Comparison of ENCODE assay signal across 24 cellular contexts in genomic region chr19:28244966-28245365, GRCh38.
"Had no signal": no experiment of that assay in that cellular context is flagged by ENCODE, and none has a peak within 500 bp of the region (broad histone marks: within the 10 kb centered on the region; RNA-seq: fewer than 3 reads in every experiment).

No MANE protein-coding gene starts in this region.

- H3K9me3 ChIP-seq: left lung, lower lobe of right lung, mucosa of descending colon, ovary, right atrium auricular region, right lobe of liver, testis, thyroid gland, transverse colon, upper lobe of left lung had no signal

- H3K27ac ChIP-seq: left lung, lower lobe of right lung, ovary, right atrium auricular region, right lobe of liver, stomach, testis, thyroid gland, transverse colon, upper lobe of left lung had no signal

- H3K4me1 ChIP-seq: left lung, lower lobe of right lung, right atrium auricular region, right lobe of liver, stomach, testis, thyroid gland, transverse colon, upper lobe of left lung had no signal

- DNase-seq: hippocampal formation; kidney glomerular epithelial cell; left cardiac atrium; left lung; lower lobe of right lung; midbrain; mucosa of descending colon; naive thymus-derived CD4-positive, alpha-beta T cell; ovary; right lobe of liver; stimulated activated CD4-positive, alpha-beta T cell treated with anti-CD3 and anti-CD28 coated beads, Interleukin-1b, Interleukin-23, amount 100 ng/mL, for 48 hours; stimulated activated CD4-positive, alpha-beta T cell treated with anti-CD3 and anti-CD28 coated beads, Interleukin-2, amount 100 ng/mL, for 48 hours; stimulated activated CD4-positive, alpha-beta T cell treated with anti-CD3 and anti-CD28 coated beads, Interleukin-4, amount 100 ng/mL, for 4 hours; stimulated activated CD8-positive, alpha-beta memory T cell treated with anti-CD3 and anti-CD28 coated beads, Interleukin-4, amount 100 ng/mL, for 48 hours; stimulated activated naive CD8-positive, alpha-beta T cell treated with anti-CD3 and anti-CD28 coated beads, Interleukin-15, Interleukin-2, amounts not matched to agents 100 U/mL and 50 U/mL, for 24 hours; stomach; testis; thyroid gland; transverse colon; upper lobe of left lung had no signal

- H3K27me3 ChIP-seq: left lung, ovary, right atrium auricular region, right lobe of liver, stomach, testis, thyroid gland, transverse colon, upper lobe of left lung had no signal

- ATAC-seq: left cardiac atrium; left lung; lower lobe of right lung; mucosa of descending colon; naive thymus-derived CD4-positive, alpha-beta T cell; natural killer cell treated with Interleukin-12 subunit alpha and Interleukin-12 subunit beta and Interleukin-15 and Interleukin-18, amount 100 ng/mL, for 72 hours; right lobe of liver; stimulated activated memory B cell treated with anti-CD40 and anti-IgM and Interleukin-4, amounts not matched to agents 10 μg/mL and 1 μg/mL and 100 μg/mL, for 72 hours; stimulated activated naive CD8-positive, alpha-beta T cell treated with anti-CD3 and anti-CD28 coated beads, Interleukin-15, Interleukin-2, amounts not matched to agents 100 U/mL and 50 U/mL, for 24 hours had no signal

- H3K36me3 ChIP-seq: left lung, lower lobe of right lung, ovary, right atrium auricular region, right lobe of liver, stomach, thyroid gland, transverse colon, upper lobe of left lung had no signal

- H3K4me3 ChIP-seq: left lung, lower lobe of right lung, mucosa of descending colon, ovary, right atrium auricular region, right lobe of liver, smooth muscle cell, stomach, testis, thyroid gland, transverse colon, upper lobe of left lung had no signal
